Comparison of ENCODE assay signal across 16 cellular contexts in genomic region chr2:230636684-230637271, GRCh38.
DNase-seq lines count a peak whose midpoint lies in the region; ATAC-seq, FAIRE-seq and TF ChIP-seq lines count a peak whose summit lies in the region.
"Had no signal": no experiment of that assay in that cellular context is flagged by ENCODE, and none has a peak within 500 bp of the region (broad histone marks: within the 10 kb centered on the region; RNA-seq: fewer than 3 reads in every experiment).

No MANE protein-coding gene starts in this region.

- H3K9me3 ChIP-seq in CD4-positive, CD25-positive, alpha-beta regulatory T cell (ENCODE audit: control insufficient read depth in 2 of 2, low read length in 2 of 2), result no peaks in the 10 kb centered on the region
- no peaks in the 10 kb centered on the region for H3K9me3 ChIP-seq in BE2C

- CTCF ChIA-PET in activated CD8-positive, alpha-beta T cell treated with anti-CD3 and anti-CD28 coated beads, Interleukin-2, amount 10 ng/mL, durations not matched to agents 7 days and 5 days (lab: Charles Lee), result no interaction called here

- H3K4me3 ChIP-seq in CD4-positive, CD25-positive, alpha-beta regulatory T cell (ENCODE audit: low read depth, low read length), result peak overlapping the region; percentile 4
- no peak overlapping the region for H3K4me3 ChIP-seq in BE2C (ENCODE audit: low read depth, low read length)
- H3K4me3 ChIP-seq: GM23248, lung, neural progenitor cell had no signal

- peak overlapping the region in 1 of 3 donors; percentile 64 for H3K27ac Mint-ChIP-seq in CD4-positive, CD25-positive, alpha-beta regulatory T cell
- H3K27ac Mint-ChIP-seq in activated CD8-positive, alpha-beta T cell treated with anti-CD3 and anti-CD28 coated beads, Interleukin-2, amount 10 ng/mL, durations not matched to agents 7 days and 5 days, result no peak overlapping the region
- H3K27ac Mint-ChIP-seq: neural progenitor cell had no signal

- H3K27me3 Mint-ChIP-seq in CD4-positive, CD25-positive, alpha-beta regulatory T cell, result no peaks in the 10 kb centered on the region
- no peaks in the 10 kb centered on the region for H3K27me3 Mint-ChIP-seq in activated CD8-positive, alpha-beta T cell treated with anti-CD3 and anti-CD28 coated beads, Interleukin-2, amount 10 ng/mL, durations not matched to agents 7 days and 5 days (ENCODE audit: low read depth)

- no peak for TF ChIP-seq CTCF in BE2C (IDR thresholded peaks at IDR 0.05; ENCODE audit: low read depth, low read length)

- TF ChIP-seq POLR2A in GM12891 (IDR thresholded peaks at IDR 0.05; ENCODE audit: low read depth, low read length) (no peak), H54 (IDR thresholded peaks at IDR 0.05; ENCODE audit: low read depth, low read length) (no peak)

- no peaks in the 10 kb centered on the region for H3K9me3 Mint-ChIP-seq in CD4-positive, CD25-positive, alpha-beta regulatory T cell
- no peaks in the 10 kb centered on the region for H3K9me3 Mint-ChIP-seq in activated CD8-positive, alpha-beta T cell treated with anti-CD3 and anti-CD28 coated beads, Interleukin-2, amount 10 ng/mL, durations not matched to agents 7 days and 5 days (ENCODE audit: insufficient read depth)
- H3K9me3 Mint-ChIP-seq: neural progenitor cell had no signal

- H3K27ac ChIP-seq in CD4-positive, CD25-positive, alpha-beta regulatory T cell (ENCODE audit: insufficient read depth, low read length, poor library complexity, severe bottlenecking), result peak overlapping the region; percentile 23
- H3K27ac ChIP-seq: C4-2B, GM23248, neural progenitor cell had no signal

- H3K4me1 Mint-ChIP-seq in CD4-positive, CD25-positive, alpha-beta regulatory T cell, result peaks cover 7 to 23% (median 14%) of the 10 kb centered on the region in 4 donors
- peaks cover 10% of the 10 kb centered on the region for H3K4me1 Mint-ChIP-seq in activated CD8-positive, alpha-beta T cell treated with anti-CD3 and anti-CD28 coated beads, Interleukin-2, amount 10 ng/mL, durations not matched to agents 7 days and 5 days (ENCODE audit: low read depth)
- H3K4me1 Mint-ChIP-seq: neural progenitor cell had no signal

- no peaks in the 10 kb centered on the region for H3K36me3 Mint-ChIP-seq in CD4-positive, CD25-positive, alpha-beta regulatory T cell
- no peaks in the 10 kb centered on the region for H3K36me3 Mint-ChIP-seq in activated CD8-positive, alpha-beta T cell treated with anti-CD3 and anti-CD28 coated beads, Interleukin-2, amount 10 ng/mL, durations not matched to agents 7 days and 5 days (ENCODE audit: low read depth)
- H3K36me3 Mint-ChIP-seq: neural progenitor cell had no signal

- H3K27me3 ChIP-seq in CD4-positive, CD25-positive, alpha-beta regulatory T cell (ENCODE audit: control insufficient read depth, insufficient read depth, low read length), result no peaks in the 10 kb centered on the region
- H3K27me3 ChIP-seq in BE2C, result no peaks in the 10 kb centered on the region
- H3K27me3 ChIP-seq: neural progenitor cell had no signal

- FAIRE-seq in GM12891 (lab: Jason Lieb, UNC), result no peak
- no peak for FAIRE-seq in HTR-8/SVneo (lab: Jason Lieb, UNC)
- no peak for FAIRE-seq in H54 (lab: Jason Lieb, UNC)

- no peaks in the 10 kb centered on the region for H3K36me3 ChIP-seq in CD4-positive, CD25-positive, alpha-beta regulatory T cell (ENCODE audit: control insufficient read depth, insufficient read depth, low read length)
- no peaks in the 10 kb centered on the region for H3K36me3 ChIP-seq in BE2C
- H3K36me3 ChIP-seq: neural progenitor cell had no signal

- ATAC-seq in CD4-positive, CD25-positive, alpha-beta regulatory T cell (ENCODE audit: low read depth in 2 of 2), result no peak
- peak; percentile 53 for ATAC-seq in HG02870 (IDR thresholded peaks at IDR 0.05; ENCODE audit: unreplicated experiment)
- peak; percentile 58 for ATAC-seq in activated CD8-positive, alpha-beta T cell treated with anti-CD3 and anti-CD28 coated beads, Interleukin-2, amount 10 ng/mL, durations not matched to agents 7 days and 5 days

- POLR2A ChIA-PET in activated CD8-positive, alpha-beta T cell treated with anti-CD3 and anti-CD28 coated beads, Interleukin-2, amount 10 ng/mL, durations not matched to agents 7 days and 5 days (lab: Charles Lee), result interaction anchor here (0.6 kb wide), 1 partner anchor 411 kb away, joined by 3 read pairs; the partner anchor contains the start of gene SP140

- H3K4me1 ChIP-seq in CD4-positive, CD25-positive, alpha-beta regulatory T cell (ENCODE audit: control insufficient read depth, insufficient read depth, low read length, poor library complexity, severe bottlenecking), result peaks cover 10% of the 10 kb centered on the region
- no peaks in the 10 kb centered on the region for H3K4me1 ChIP-seq in BE2C
- H3K4me1 ChIP-seq: neural progenitor cell had no signal

- H3K4me3 Mint-ChIP-seq in CD4-positive, CD25-positive, alpha-beta regulatory T cell, result no peak overlapping the region
- H3K4me3 Mint-ChIP-seq in activated CD8-positive, alpha-beta T cell treated with anti-CD3 and anti-CD28 coated beads, Interleukin-2, amount 10 ng/mL, durations not matched to agents 7 days and 5 days, result no peak overlapping the region
- H3K4me3 Mint-ChIP-seq: neural progenitor cell had no signal

- peak in 2 of 3 donors; percentile 10 to 43 for DNase-seq in CD4-positive, CD25-positive, alpha-beta regulatory T cell
- no peak for DNase-seq in GM12891 (ENCODE audit: insufficient read length, low spot score)
- no peak for DNase-seq in activated CD8-positive, alpha-beta T cell treated with anti-CD3 and anti-CD28 coated beads, Interleukin-2, amount 10 ng/mL, durations not matched to agents 7 days and 5 days
- DNase-seq in HTR-8/SVneo (ENCODE audit: insufficient read length, low spot score), result no peak
- DNase-seq in H54 (ENCODE audit: insufficient read length, low spot score), result no peak
- DNase-seq in BE2C, result no peak
- no peak for DNase-seq in cerebellar cortex (ENCODE audit: low spot score)
- DNase-seq: activated CD4-positive, alpha-beta T cell treated with anti-CD3 and anti-CD28 coated beads, Interleukin-2, amount 50 U/mL, for 1 hour; anterior cingulate cortex; dermis blood vessel endothelial cell; GM23248; OCI-M1 had no signal

TF ChIP-seq in GM12891, 5 proteins besides CTCF, POLR2A, EP300 and RAD21:
- peak; percentile 54; the same call in 1 of the 2 replicates for TF ChIP-seq POU2F2 (IDR thresholded peaks at IDR 0.05; ENCODE audit: low read depth, low read length)
- TF ChIP-seq POLR2AphosphoS5 (IDR thresholded peaks at IDR 0.05; ENCODE audit: low read depth, low read length), result no peak
TF ChIP-seq in GM12891: peak in this region for 1.

Comparison
In these comparisons a context has a peak if more than half of its experiments do, and no peak if none do; other contexts are left out.
1. ATAC-seq: peak in HG02870 (single experiment) and activated CD8-positive, alpha-beta T cell treated with anti-CD3 and anti-CD28 coated beads, Interleukin-2, amount 10 ng/mL, durations not matched to agents 7 days and 5 days (single experiment); none in CD4-positive, CD25-positive, alpha-beta regulatory T cell (0 of 2).
2. DNase-seq: peak in CD4-positive, CD25-positive, alpha-beta regulatory T cell (2 of 3); none in GM12891 (single experiment), activated CD8-positive, alpha-beta T cell treated with anti-CD3 and anti-CD28 coated beads, Interleukin-2, amount 10 ng/mL, durations not matched to agents 7 days and 5 days (single experiment), HTR-8/SVneo (single experiment), H54 (single experiment), BE2C (single experiment) and cerebellar cortex (single experiment).